In the genomic region with DNA sequence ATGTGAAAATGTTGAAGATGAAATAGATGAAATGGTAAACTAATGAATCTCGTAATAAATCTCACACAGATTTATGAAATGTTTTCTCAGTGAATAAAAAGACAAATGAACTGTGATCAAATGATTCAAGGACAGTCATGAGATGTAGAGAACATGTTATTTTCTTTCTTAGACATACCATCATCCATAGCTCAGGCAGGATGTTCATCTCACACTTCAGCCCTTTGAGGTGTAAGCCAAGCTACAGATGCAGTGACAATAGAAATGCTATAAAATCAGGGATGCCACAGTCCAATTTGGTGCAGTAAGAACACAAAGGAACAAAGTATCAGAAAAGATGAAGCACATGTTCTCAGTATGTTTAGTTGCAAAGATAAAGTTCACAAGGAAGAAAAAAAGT, we compare ENCODE assay signal across 29 cellular contexts.
"Had no signal": no experiment of that assay in that cellular context is flagged by ENCODE, and none has a peak within 500 bp of the region (broad histone marks: within the 10 kb centered on the region; RNA-seq: fewer than 3 reads in every experiment).

No MANE protein-coding gene starts in this region.

- H2AFZ ChIP-seq: parathyroid adenoma had no signal

- H3K9ac ChIP-seq: neural progenitor cell, parathyroid adenoma had no signal

- DNase-seq: activated B cell treated with CpG ODN at 0.5 μM for 24 hours; activated CD4-positive, alpha-beta T cell treated with anti-CD3 and anti-CD28 coated beads, Interleukin-2, amount 50 U/mL, for 1 hour; activated CD8-positive, alpha-beta T cell treated with anti-CD3 and anti-CD28 coated beads for 36 hours; activated effector memory CD4-positive, alpha-beta T cell treated with Interleukin-2 at 50 U/mL for 16 hours; activated naive CD4-positive, alpha-beta T cell treated with Interleukin-2 at 50 U/mL for 16 hours; activated T-cell treated with anti-CD3 and anti-CD28 coated beads for 4 hours; brain microvascular endothelial cell; cortex of kidney; effector memory CD8-positive, alpha-beta T cell; foreskin keratinocyte; islet precursor cell; left cardiac atrium; midbrain; naive thymus-derived CD4-positive, alpha-beta T cell; occipital lobe; psoas muscle; stimulated activated CD4-positive, alpha-beta T cell treated with anti-CD3 and anti-CD28 coated beads, Interleukin-15, amount 100 ng/mL, for 24 hours; stimulated activated CD4-positive, alpha-beta T cell treated with anti-CD3 and anti-CD28 coated beads, Interleukin-2, amount 100 ng/mL, for 24 hours; stimulated activated naive CD4-positive, alpha-beta T cell; T-cell; tibial artery; upper lobe of right lung had no signal

- H3K4me1 Mint-ChIP-seq: activated B cell treated with CpG ODN at 0.5 μM for 24 hours, neural progenitor cell had no signal

- H3K27me3 ChIP-seq: ascending aorta, brain microvascular endothelial cell, foreskin keratinocyte, neural progenitor cell, suprapubic skin, tibial artery, upper lobe of right lung had no signal

- H3K9me3 ChIP-seq: ascending aorta, psoas muscle, suprapubic skin, tibial artery, upper lobe of right lung had no signal

- H3K36me3 Mint-ChIP-seq: activated naive CD8-positive, alpha-beta T cell; memory B cell; naive thymus-derived CD4-positive, alpha-beta T cell; neural progenitor cell; T-cell had no signal

- H3K27me3 Mint-ChIP-seq: activated naive CD8-positive, alpha-beta T cell; effector memory CD8-positive, alpha-beta T cell had no signal

- H3K36me3 ChIP-seq: ascending aorta, brain microvascular endothelial cell, neural progenitor cell, suprapubic skin, tibial artery, upper lobe of right lung had no signal

- H3K4me3 ChIP-seq: ascending aorta, neural progenitor cell, psoas muscle, suprapubic skin, tibial artery, upper lobe of right lung had no signal

- H3K4me3 Mint-ChIP-seq: activated B cell treated with CpG ODN at 0.5 μM for 24 hours; activated CD8-positive, alpha-beta T cell treated with anti-CD3 and anti-CD28 coated beads for 36 hours; activated naive CD8-positive, alpha-beta T cell; memory B cell; neural progenitor cell; T-cell; T-helper 2 cell treated with Interferon-gamma antibody and Interleukin-4, amounts not matched to agents 5 μg/mL and 100 μg/mL, for 36 hours had no signal

- H3K4me2 ChIP-seq: neural progenitor cell had no signal

- H3K79me2 ChIP-seq: parathyroid adenoma had no signal

- H3K4me1 ChIP-seq: neural progenitor cell, parathyroid adenoma, psoas muscle, suprapubic skin, upper lobe of right lung had no signal

- H3K27ac Mint-ChIP-seq: activated B cell treated with CpG ODN at 0.5 μM for 24 hours; activated CD8-positive, alpha-beta T cell treated with anti-CD3 and anti-CD28 coated beads for 36 hours; activated naive CD8-positive, alpha-beta T cell; memory B cell; naive thymus-derived CD4-positive, alpha-beta T cell; neural progenitor cell; T-cell; T-helper 2 cell treated with Interferon-gamma antibody and Interleukin-4, amounts not matched to agents 5 μg/mL and 100 μg/mL, for 36 hours had no signal

- H3K9me3 Mint-ChIP-seq: activated B cell treated with CpG ODN at 0.5 μM for 24 hours; effector memory CD8-positive, alpha-beta T cell; memory B cell; naive thymus-derived CD4-positive, alpha-beta T cell; neural progenitor cell; T-cell; T-helper 2 cell treated with Interferon-gamma antibody and Interleukin-4, amounts not matched to agents 5 μg/mL and 100 μg/mL, for 36 hours had no signal

- ATAC-seq: activated CD8-positive, alpha-beta T cell treated with anti-CD3 and anti-CD28 coated beads for 36 hours; foreskin keratinocyte; left cardiac atrium; naive thymus-derived CD4-positive, alpha-beta T cell; psoas muscle; T-cell; upper lobe of right lung had no signal

- H3K27ac ChIP-seq: ascending aorta, brain microvascular endothelial cell, neural progenitor cell, parathyroid adenoma, psoas muscle, suprapubic skin, tibial artery, upper lobe of right lung had no signal
